ENCODE assay signal across 8 cellular contexts in genomic region chr14:49946320-49947141, GRCh38. TPM values are rescaled to one million over a fixed set of nuclear protein-coding genes. Genes with fewer than 3 reads are reported as not detected.
DNase-seq lines count a peak whose midpoint lies in the region; FAIRE-seq and TF ChIP-seq lines count a peak whose summit lies in the region.

No MANE protein-coding gene starts in this region.

- H3K27ac ChIP-seq in kidney (ENCODE audit: low read depth in 2 of 2, low read length in 2 of 2), result peak overlapping the region in 1 of 2 donors; percentile 52

- H3K4me3 Mint-ChIP-seq in activated T-cell treated with anti-CD3 and anti-CD28 coated beads, Interleukin-2, amount 50 U/mL, for 24 hours, result peak overlapping the region; percentile 17
- no peak overlapping the region for H3K4me3 Mint-ChIP-seq in nephron progenitor cell

- H3K27me3 Mint-ChIP-seq in activated T-cell treated with anti-CD3 and anti-CD28 coated beads, Interleukin-2, amount 50 U/mL, for 24 hours, result no peaks in the 10 kb centered on the region
- peaks cover 6% of the 10 kb centered on the region for H3K27me3 Mint-ChIP-seq in nephron progenitor cell (ENCODE audit: low read depth, poor library complexity)

- H3K27ac Mint-ChIP-seq in activated T-cell treated with anti-CD3 and anti-CD28 coated beads, Interleukin-2, amount 50 U/mL, for 24 hours, result peak overlapping the region; percentile 87
- H3K27ac Mint-ChIP-seq in nephron progenitor cell, result no peak overlapping the region

- peaks cover 3% of the 10 kb centered on the region for H3K36me3 Mint-ChIP-seq in activated T-cell treated with anti-CD3 and anti-CD28 coated beads, Interleukin-2, amount 50 U/mL, for 24 hours (ENCODE audit: low read depth)
- no peaks in the 10 kb centered on the region for H3K36me3 Mint-ChIP-seq in nephron progenitor cell (ENCODE audit: low read depth)

- TF ChIP-seq CTCF in fibroblast of pulmonary artery (IDR thresholded peaks at IDR 0.05; ENCODE audit: low read length, missing control alignments) (no peak), kidney (IDR thresholded peaks at IDR 0.05; ENCODE audit: borderline replicate concordance, extremely low read depth, insufficient read depth) (no peak), nephron progenitor cell (IDR thresholded peaks at IDR 0.05) (no peak)

- H3K4me3 ChIP-seq in fibroblast of pulmonary artery (replicated peaks; ENCODE audit: low read depth, low read length) (no peak overlapping the region), kidney (ENCODE audit: low read length in 2 of 2) (no peak overlapping the region)

- FAIRE-seq in kidney (lab: Jason Lieb, UNC), result no peak

- H3K9me3 Mint-ChIP-seq in activated T-cell treated with anti-CD3 and anti-CD28 coated beads, Interleukin-2, amount 50 U/mL, for 24 hours, result peaks cover 17% of the 10 kb centered on the region
- peaks cover 4% of the 10 kb centered on the region for H3K9me3 Mint-ChIP-seq in nephron progenitor cell

- H3K36me3 ChIP-seq in kidney (ENCODE audit: control insufficient read depth in 1 of 2, insufficient read depth in 2 of 2, low read length in 2 of 2), result no peaks in the 10 kb centered on the region

- DNase-seq in COR-L47 (lab: John Stamatoyannopoulos, UW), result peak; percentile 64
- DNase-seq in NCI-H146 (lab: John Stamatoyannopoulos, UW), result peak; percentile 60
- DNase-seq in activated T-cell treated with anti-CD3 and anti-CD28 coated beads, Interleukin-2, amount 50 U/mL, for 24 hours, result no peak
- DNase-seq in fibroblast of pulmonary artery (ENCODE audit: low read depth), result peak; percentile 74
- DNase-seq in stimulated activated naive CD4-positive, alpha-beta T cell treated with Interleukin-2 at 50 U/mL for 16 hours (lab: John Stamatoyannopoulos, UW), result peak; percentile 9
- DNase-seq in NCI-H526 (lab: John Stamatoyannopoulos, UW), result no peak
- DNase-seq in kidney, result no peak
- DNase-seq in nephron progenitor cell, result no peak

- H3K9me3 ChIP-seq in kidney (ENCODE audit: control insufficient read depth in 1 of 2, low read length in 2 of 2), result no peaks in the 10 kb centered on the region

- no peak overlapping the region for H3K9ac ChIP-seq in kidney (ENCODE audit: low read length in 2 of 2)

- intact Hi-C loops in kidney (cut with DNase I), result no loop called here

- H3K4me1 Mint-ChIP-seq in activated T-cell treated with anti-CD3 and anti-CD28 coated beads, Interleukin-2, amount 50 U/mL, for 24 hours (ENCODE audit: low read depth), result peaks cover 68% of the 10 kb centered on the region
- H3K4me1 Mint-ChIP-seq in nephron progenitor cell, result peaks cover 19% of the 10 kb centered on the region

- H3K4me1 ChIP-seq in kidney (ENCODE audit: control insufficient read depth in 1 of 2, insufficient read depth in 1 of 2, low read depth in 1 of 2, low read length in 2 of 2), result peaks cover 9 to 28% of the 10 kb centered on the region in 2 donors

RNA-seq across cellular contexts. Expression of gene ARF6, which starts 53.6 kb away (rescaled TPM):
- 87.1 TPM for total RNA-seq in kidney
- 38.9 TPM for polyA plus RNA-seq in kidney (ENCODE audit: insufficient read depth, low read depth, low replicate concordance)

Comparison
In these comparisons a context has a peak if more than half of its experiments do, and no peak if none do; other contexts are left out.
1. DNase-seq: peak in COR-L47 (single experiment), NCI-H146 (single experiment), fibroblast of pulmonary artery (single experiment) and stimulated activated naive CD4-positive, alpha-beta T cell treated with Interleukin-2 at 50 U/mL for 16 hours (single experiment); none in activated T-cell treated with anti-CD3 and anti-CD28 coated beads, Interleukin-2, amount 50 U/mL, for 24 hours (single experiment), NCI-H526 (0 of 2), kidney (single experiment) and nephron progenitor cell (single experiment).